16 cellular contexts compared by ENCODE assay signal in genomic region chr16:12545792-12546342, GRCh38.
DNase-seq lines count a peak whose midpoint lies in the region; ATAC-seq lines count a peak whose summit lies in the region.
"Had no signal": no experiment of that assay in that cellular context is flagged by ENCODE, and none has a peak within 500 bp of the region (broad histone marks: within the 10 kb centered on the region; RNA-seq: fewer than 3 reads in every experiment).

No MANE protein-coding gene starts in this region.

- intact Hi-C loops in activated T-helper 1 cell treated with anti-CD3 and anti-CD28 coated beads, Interleukin-12 subunit alpha, Interleukin-12 subunit beta, Interleukin-2, Interleukin-4 antibody, amounts not matched to agents 30 ng/mL and 10 ng/mL and 1 ng/mL, durations not matched to agents 14 hours and 24 hours and 36 hours (cut with micrococcal nuclease): loop anchor here (2.0 kb wide), 1 partner anchor 41 kb away; no protein-coding TSS in a partner anchor
- intact Hi-C loops in cardiac septum (cut with DNase I): no loop called here

- H3K9me3 Mint-ChIP-seq in activated naive CD4-positive, alpha-beta T cell treated with anti-CD3 and anti-CD28 coated beads, Interleukin-2, amount 50 U/mL, for 72 hours: no peaks in the 10 kb centered on the region
- no peaks in the 10 kb centered on the region for H3K9me3 Mint-ChIP-seq in activated T-helper 1 cell treated with anti-CD3 and anti-CD28 coated beads, Interleukin-12 subunit alpha, Interleukin-12 subunit beta, Interleukin-2, Interleukin-4 antibody, amounts not matched to agents 30 ng/mL and 10 ng/mL and 1 ng/mL, durations not matched to agents 14 hours and 24 hours and 36 hours

- no peak for ATAC-seq in activated naive CD4-positive, alpha-beta T cell treated with anti-CD3 and anti-CD28 coated beads, Interleukin-2, amount 50 U/mL, for 72 hours
- ATAC-seq in GM21723 (IDR thresholded peaks at IDR 0.05; ENCODE audit: unreplicated experiment) (peak; percentile 36), HG02870 (IDR thresholded peaks at IDR 0.05; ENCODE audit: unreplicated experiment) (no peak), HG03108 (IDR thresholded peaks at IDR 0.05; ENCODE audit: unreplicated experiment) (no peak)
- ATAC-seq: T-helper 17 cell had no signal

- H3K27ac Mint-ChIP-seq in activated naive CD4-positive, alpha-beta T cell treated with anti-CD3 and anti-CD28 coated beads, Interleukin-2, amount 50 U/mL, for 72 hours: peak overlapping the region; percentile 5 to 29
- H3K27ac Mint-ChIP-seq in activated T-helper 1 cell treated with anti-CD3 and anti-CD28 coated beads, Interleukin-12 subunit alpha, Interleukin-12 subunit beta, Interleukin-2, Interleukin-4 antibody, amounts not matched to agents 30 ng/mL and 10 ng/mL and 1 ng/mL, durations not matched to agents 14 hours and 24 hours and 36 hours: no peak overlapping the region
- H3K27ac Mint-ChIP-seq: T-helper 17 cell had no signal

- peaks cover 96% of the 10 kb centered on the region for H3K4me1 Mint-ChIP-seq in activated T-helper 1 cell treated with anti-CD3 and anti-CD28 coated beads, Interleukin-12 subunit alpha, Interleukin-12 subunit beta, Interleukin-2, Interleukin-4 antibody, amounts not matched to agents 30 ng/mL and 10 ng/mL and 1 ng/mL, durations not matched to agents 14 hours and 24 hours and 36 hours (ENCODE audit: low read depth)

- peaks cover 4 to 6% of the 10 kb centered on the region in 2 donors for H3K36me3 Mint-ChIP-seq in activated naive CD4-positive, alpha-beta T cell treated with anti-CD3 and anti-CD28 coated beads, Interleukin-2, amount 50 U/mL, for 72 hours
- peaks cover 32% of the 10 kb centered on the region for H3K36me3 Mint-ChIP-seq in activated T-helper 1 cell treated with anti-CD3 and anti-CD28 coated beads, Interleukin-12 subunit alpha, Interleukin-12 subunit beta, Interleukin-2, Interleukin-4 antibody, amounts not matched to agents 30 ng/mL and 10 ng/mL and 1 ng/mL, durations not matched to agents 14 hours and 24 hours and 36 hours (ENCODE audit: low read depth)

- no peaks in the 10 kb centered on the region for H3K27me3 Mint-ChIP-seq in activated T-helper 1 cell treated with anti-CD3 and anti-CD28 coated beads, Interleukin-12 subunit alpha, Interleukin-12 subunit beta, Interleukin-2, Interleukin-4 antibody, amounts not matched to agents 30 ng/mL and 10 ng/mL and 1 ng/mL, durations not matched to agents 14 hours and 24 hours and 36 hours (ENCODE audit: insufficient read depth)
- H3K27me3 Mint-ChIP-seq: T-helper 17 cell had no signal

- no peak for DNase-seq in activated naive CD4-positive, alpha-beta T cell treated with anti-CD3 and anti-CD28 coated beads, Interleukin-2, amount 50 U/mL, for 72 hours (ENCODE audit: low spot score in 2 of 2)
- no peak for DNase-seq in activated naive CD4-positive, alpha-beta T cell treated with Interleukin-2 at 50 U/mL for 16 hours
- no peak for DNase-seq in activated T-helper 1 cell treated with anti-CD3 and anti-CD28 coated beads, Interleukin-12 subunit alpha, Interleukin-12 subunit beta, Interleukin-2, Interleukin-4 antibody, amounts not matched to agents 30 ng/mL and 10 ng/mL and 1 ng/mL, durations not matched to agents 14 hours and 24 hours and 36 hours (ENCODE audit: low spot score)
- no peak for DNase-seq in cardiac septum (ENCODE audit: low spot score)
- DNase-seq: DMS 273 treated with DMSO at 0.1 percent for 48 hours, GM23248, NCI-H2107, NCI-H226, NCI-H526, Peyer's patch, Right ventricle myocardium superior, SK-N-SH, T-helper 17 cell had no signal

- peak overlapping the region; percentile 70 for H3K4me3 Mint-ChIP-seq in activated T-helper 1 cell treated with anti-CD3 and anti-CD28 coated beads, Interleukin-12 subunit alpha, Interleukin-12 subunit beta, Interleukin-2, Interleukin-4 antibody, amounts not matched to agents 30 ng/mL and 10 ng/mL and 1 ng/mL, durations not matched to agents 14 hours and 24 hours and 36 hours
- H3K4me3 Mint-ChIP-seq: T-helper 17 cell had no signal
